In genomic region chr6:2999005-2999620, GRCh38 we compare ENCODE assay signal across 8 cellular contexts. TPM values are rescaled to one million over a fixed set of nuclear protein-coding genes. Genes with fewer than 3 reads are reported as not detected.
DNase-seq lines count a peak whose midpoint lies in the region; ATAC-seq and TF ChIP-seq lines count a peak whose summit lies in the region.

No MANE protein-coding gene starts in this region.

- H3K9ac ChIP-seq in HUES48 (ENCODE audit: low read depth, low read length) = no peak overlapping the region

- H3K4me3 ChIP-seq in CD4-positive, CD25-positive, alpha-beta regulatory T cell (ENCODE audit: low read depth, low read length) = peak overlapping the region; percentile 70
- H3K4me3 ChIP-seq in HUES48 (ENCODE audit: low read depth, low read length) (peak overlapping the region; percentile 64), fibroblast of the aortic adventitia (ENCODE audit: low read depth, low read length) (peak overlapping the region; percentile 68), ovary (peak overlapping the region; percentile 32)

- no peak for TF ChIP-seq EP300 in ovary (IDR thresholded peaks at IDR 0.05)

- H3K4me1 Mint-ChIP-seq in CD4-positive, CD25-positive, alpha-beta regulatory T cell = peaks cover 10 to 42% (median 22%) of the 10 kb centered on the region in 4 donors
- H3K4me1 Mint-ChIP-seq in WTC11 = peaks cover 26% of the 10 kb centered on the region

- no peaks in the 10 kb centered on the region for H3K9me3 ChIP-seq in CD4-positive, CD25-positive, alpha-beta regulatory T cell (ENCODE audit: control insufficient read depth in 2 of 2, low read length in 2 of 2)
- no peaks in the 10 kb centered on the region for H3K9me3 ChIP-seq in HUES48 (ENCODE audit: control insufficient read depth, insufficient read depth, low read length)
- H3K9me3 ChIP-seq in ovary = no peaks in the 10 kb centered on the region

- intact Hi-C loops in ovary (cut with DNase I) = loop anchor here (2.0 to 5.0 kb wide), 2 partner anchors 56 to 58 kb away; no protein-coding TSS in a partner anchor

- DNase-seq in CD4-positive, CD25-positive, alpha-beta regulatory T cell = no peak
- no peak for DNase-seq in WTC11 (ENCODE audit: low spot score)
- peak; percentile 66 for DNase-seq in fibroblast of the aortic adventitia (ENCODE audit: low read depth)
- DNase-seq in ovary = peak in 1 of 5 donors; percentile 85
- DNase-seq in GDM1 (lab: John Stamatoyannopoulos, UW) = no peak

- no peaks in the 10 kb centered on the region for H3K36me3 ChIP-seq in CD4-positive, CD25-positive, alpha-beta regulatory T cell (ENCODE audit: control insufficient read depth, insufficient read depth, low read length)
- H3K36me3 ChIP-seq in HUES48 (ENCODE audit: control insufficient read depth, insufficient read depth, low read length) (peaks cover 3% of the 10 kb centered on the region; the same call in 1 of the 2 replicates), ovary (no peaks in the 10 kb centered on the region)

- no peaks in the 10 kb centered on the region for H3K27me3 ChIP-seq in CD4-positive, CD25-positive, alpha-beta regulatory T cell (ENCODE audit: control insufficient read depth, insufficient read depth, low read length)
- H3K27me3 ChIP-seq in HUES48 (ENCODE audit: control insufficient read depth, insufficient read depth, low read length) (no peaks in the 10 kb centered on the region), ovary (no peaks in the 10 kb centered on the region)

- H3K27ac Mint-ChIP-seq in CD4-positive, CD25-positive, alpha-beta regulatory T cell = peak overlapping the region in 2 of 3 donors; percentile 92 to 94
- peak overlapping the region; percentile 77 for H3K27ac Mint-ChIP-seq in WTC11

- H3K36me3 Mint-ChIP-seq in CD4-positive, CD25-positive, alpha-beta regulatory T cell = peaks cover 12% of the 10 kb centered on the region
- H3K36me3 Mint-ChIP-seq in WTC11 = peaks cover 11% of the 10 kb centered on the region

- H3K9me3 Mint-ChIP-seq in CD4-positive, CD25-positive, alpha-beta regulatory T cell = no peaks in the 10 kb centered on the region
- no peaks in the 10 kb centered on the region for H3K9me3 Mint-ChIP-seq in WTC11

- CTCF ChIA-PET in WTC11 (lab: Charles Lee) = interaction anchor here (0.6 to 1.7 kb wide), 19 partner anchors 8 to 979 kb away, joined by 3 to 20 read pairs (median 6); partner anchors contain the start of genes BPHL, PSMG4 and WRNIP1

- H3K4me1 ChIP-seq in CD4-positive, CD25-positive, alpha-beta regulatory T cell (ENCODE audit: control insufficient read depth, insufficient read depth, low read length, poor library complexity, severe bottlenecking) = peaks cover 24% of the 10 kb centered on the region
- H3K4me1 ChIP-seq in HUES48 (ENCODE audit: control insufficient read depth, insufficient read depth, low read length) = peaks cover 6% of the 10 kb centered on the region; the same call in 1 of the 2 replicates
- peaks cover 2% of the 10 kb centered on the region for H3K4me1 ChIP-seq in ovary (ENCODE audit: insufficient read depth)

- H3K4me3 Mint-ChIP-seq in CD4-positive, CD25-positive, alpha-beta regulatory T cell = peak overlapping the region; percentile 90 to 97 (median 92)
- H3K4me3 Mint-ChIP-seq in WTC11 = peak overlapping the region; percentile 86

- no peaks in the 10 kb centered on the region for H3K27me3 Mint-ChIP-seq in CD4-positive, CD25-positive, alpha-beta regulatory T cell
- H3K27me3 Mint-ChIP-seq in WTC11 (ENCODE audit: low read depth) = no peaks in the 10 kb centered on the region; the same call in 1 of the 2 replicates

- peak; percentile 37 for TF ChIP-seq POLR2A in ovary (IDR thresholded peaks at IDR 0.05)

- WGBS in ovary, 3 donors = 0 to 2% (median 1%) methylated on average over 27 to 30 of the region's 30 CpGs

- POLR2A ChIA-PET in WTC11 (lab: Charles Lee) = interaction anchor here (0.6 to 3.9 kb wide), 8 partner anchors 9 to 168 kb away, joined by 3 to 22 read pairs (median 6); partner anchors contain the start of gene SERPINB1

- ATAC-seq in CD4-positive, CD25-positive, alpha-beta regulatory T cell (ENCODE audit: low read depth in 2 of 2) = peak in 1 of 2 donors; percentile 28
- ATAC-seq in GM19351 (IDR thresholded peaks at IDR 0.05; ENCODE audit: unreplicated experiment) (peak; percentile 19), WTC11 (no peak), GM19397 (IDR thresholded peaks at IDR 0.05; ENCODE audit: unreplicated experiment) (no peak)

- TF ChIP-seq CTCF in WTC11 (IDR thresholded peaks at IDR 0.05) = no peak
- TF ChIP-seq CTCF in fibroblast of the aortic adventitia (IDR thresholded peaks at IDR 0.05; ENCODE audit: insufficient read depth, low read length) = no peak
- TF ChIP-seq CTCF in ovary (IDR thresholded peaks at IDR 0.05) = peak in 1 of 3 donors; percentile 16

- H3K27ac ChIP-seq in CD4-positive, CD25-positive, alpha-beta regulatory T cell (ENCODE audit: insufficient read depth, low read length, poor library complexity, severe bottlenecking) = peak overlapping the region; percentile 86
- H3K27ac ChIP-seq in HUES48 (ENCODE audit: low read depth, low read length) (peak overlapping the region; percentile 43), ovary (peak overlapping the region; percentile 51 to 64)

TF ChIP-seq in WTC11, 78 proteins besides CTCF, POLR2A, EP300 and RAD21:
- TF ChIP-seq CDX4 (CRISPR knock-in tag; IDR thresholded peaks at IDR 0.05; ENCODE audit: borderline replicate concordance) (no peak), TEAD1 (CRISPR knock-in tag; IDR thresholded peaks at IDR 0.05) (0 out of 2 replicates have a peak, but pooled peaks have one; percentile 6), SMAD4 (CRISPR knock-in tag; IDR thresholded peaks at IDR 0.05) (no peak), MLX (CRISPR knock-in tag; IDR thresholded peaks at IDR 0.05) (no peak), GABPB1 (CRISPR knock-in tag; IDR thresholded peaks at IDR 0.05) (peak; percentile 71), MYBL2 (CRISPR knock-in tag; IDR thresholded peaks at IDR 0.05) (no peak), CBFB (CRISPR knock-in tag; IDR thresholded peaks at IDR 0.05; ENCODE audit: low read depth) (no peak), PRRX2 (CRISPR knock-in tag; IDR thresholded peaks at IDR 0.05) (no peak), ZMAT4 (CRISPR knock-in tag; IDR thresholded peaks at IDR 0.05) (no peak), NR1H2 (CRISPR knock-in tag; IDR thresholded peaks at IDR 0.05) (no peak), E2F5 (CRISPR knock-in tag; IDR thresholded peaks at IDR 0.05) (no peak), ETV6 (CRISPR knock-in tag; IDR thresholded peaks at IDR 0.05) (no peak), CREB1 (CRISPR knock-in tag; IDR thresholded peaks at IDR 0.05) (no peak), SMAD3 (CRISPR knock-in tag; IDR thresholded peaks at IDR 0.05; ENCODE audit: borderline replicate concordance) (no peak)

RNA-seq across cellular contexts. Expression of gene NQO2, which starts 0.6 kb away (rescaled TPM):
- 27.4 TPM for total RNA-seq in CD4-positive, CD25-positive, alpha-beta regulatory T cell
- polyA plus RNA-seq in CD4-positive, CD25-positive, alpha-beta regulatory T cell = 100 to 1,000 TPM in 1 of 4 donors, 10 to 100 TPM in 3; 57.5 to 109 (median 68.6) TPM
- total RNA-seq in WTC11 (2021) (119 to 152 TPM (median 150 TPM) in 3 replicates), fibroblast of the aortic adventitia (ENCODE audit: low replicate concordance) (20.6 and 47.7 TPM in 2 replicates), ovary (10 to 100 TPM; 16.2 to 41.1 (median 26.8) TPM)
- polyA plus RNA-seq in ovary = 10 to 100 TPM; 31.6 to 48.4 TPM

RNA-seq across cellular contexts. Expression of gene SERPINB6, which starts 27.7 kb away (rescaled TPM):
- 3.9 TPM for total RNA-seq in CD4-positive, CD25-positive, alpha-beta regulatory T cell
- 10 to 100 TPM; 17.3 to 79.9 (median 40.7) TPM for polyA plus RNA-seq in CD4-positive, CD25-positive, alpha-beta regulatory T cell
- total RNA-seq in WTC11 (2021) (28.0 to 33.7 TPM (median 32.9 TPM) in 3 replicates), fibroblast of the aortic adventitia (ENCODE audit: low replicate concordance) (102 and 164 TPM in 2 replicates), ovary (100 to 1,000 TPM in 6 of 7 donors, 10 to 100 TPM in 1; 98.1 to 161 (median 156) TPM)
- 100 to 1,000 TPM; 138 to 252 TPM for polyA plus RNA-seq in ovary
